In the genomic region with DNA sequence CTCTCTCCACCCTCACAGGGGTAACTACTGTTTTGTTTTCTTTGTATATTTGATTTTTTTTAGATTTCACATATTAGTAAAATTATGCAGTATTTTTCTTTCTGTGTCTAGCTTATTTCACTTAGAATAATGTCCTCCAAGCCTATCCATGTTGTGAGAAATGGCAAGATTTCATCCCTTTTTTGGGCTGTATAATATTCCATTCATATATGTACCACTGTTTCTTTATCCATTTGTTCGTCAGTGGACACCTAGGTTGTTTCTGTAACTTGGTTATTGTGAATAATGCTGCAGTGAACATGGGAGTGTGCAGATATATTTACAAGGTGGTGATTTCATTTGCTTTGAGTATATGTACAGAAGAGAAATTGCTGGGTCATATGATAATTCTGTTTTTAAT, we compare ENCODE assay signal across 34 cellular contexts.
"Had no signal": no experiment of that assay in that cellular context is flagged by ENCODE, and none has a peak within 500 bp of the region (broad histone marks: within the 10 kb centered on the region; RNA-seq: fewer than 3 reads in every experiment).

No MANE protein-coding gene starts in this region.

- H3K9me3 ChIP-seq: MG63 had no signal

- DNase-seq: Karpas-422, Kasumi-1, MG63, MM.1S, MV-4-11, NCI-H1048, NCI-H1092, NCI-H1092 treated with DMSO at 0.1 percent for 48 hours, NCI-H1105, NCI-H1105 treated with DMSO at 0.1 percent for 48 hours, NCI-H1417, NCI-H1417 treated with DMSO at 0.1 percent for 48 hours, NCI-H1436, NCI-H1436 treated with DMSO at 0.1 percent for 48 hours, NCI-H146, NCI-H1694, NCI-H1694 treated with DMSO at 0.1 percent for 48 hours, NCI-H187, NCI-H187 treated with DMSO at 0.1 percent for 48 hours, NCI-H1930, NCI-H2029, NCI-H2029 treated with DMSO at 0.1 percent for 48 hours, NCI-H2081, NCI-H2081 treated with DMSO at 0.1 percent for 48 hours, NCI-H2107, NCI-H2171, NCI-H2171 treated with DMSO at 0.1 percent for 48 hours, NCI-H2227 treated with DMSO at 0.1 percent for 48 hours, NCI-H226, NCI-H345, NCI-H446, NCI-H446 treated with DMSO at 0.1 percent for 48 hours, NCI-H510A, NCI-H510A treated with DMSO at 0.1 percent for 48 hours had no signal

- H3K36me3 ChIP-seq: MG63 had no signal

- H3K4me3 ChIP-seq: MG63 had no signal

- H3K27me3 ChIP-seq: MG63 had no signal
